In genomic region chr12:120903382-120903817, GRCh38 we compare ENCODE assay signal across 8 cellular contexts. TPM values are rescaled to one million over a fixed set of nuclear protein-coding genes. Genes with fewer than 3 reads are reported as not detected.
DNase-seq lines count a peak whose midpoint lies in the region; ATAC-seq, FAIRE-seq and TF ChIP-seq lines count a peak whose summit lies in the region.

No MANE protein-coding gene starts in this region.

- peak overlapping the region; percentile 97 for H3K4me3 Mint-ChIP-seq in activated B cell treated with CpG ODN at 0.5 μM for 24 hours

- FAIRE-seq in D721Med (lab: Jason Lieb, UNC) (no peak), bronchial epithelial cell (lab: Jason Lieb, UNC) (no peak)

- in situ Hi-C loops in IMR-90 (cut with MboI; ENCODE audit: low sequenced_read_pairs) = no loop called here

- H2BK5ac ChIP-seq in IMR-90 (ENCODE audit: low read depth, low read length, poor library complexity, severe bottlenecking) = peak overlapping the region; percentile 46

- intact Hi-C loops in IMR-90 (cut with micrococcal nuclease) = loop anchor here (10.0 kb wide), 1 partner anchor 109 kb away; no protein-coding TSS in a partner anchor
- intact Hi-C loops in activated B cell treated with CpG ODN at 0.5 μM for 24 hours (cut with micrococcal nuclease) = loop anchor here (2.0 to 5.0 kb wide), 4 partner anchors 47 to 321 kb away; partner anchors contain the start of genes MLEC and POP5

- peak overlapping the region; percentile 91 for H3K27ac Mint-ChIP-seq in activated B cell treated with CpG ODN at 0.5 μM for 24 hours

- no peak overlapping the region for H2BK20ac ChIP-seq in IMR-90 (ENCODE audit: low read depth, low read length)

- TF ChIP-seq CTCF in D721Med (IDR thresholded peaks at IDR 0.05; ENCODE audit: insufficient read depth, missing control alignments) (no peak), IMR-90 (conservative IDR thresholded peaks at IDR 0.05; ENCODE audit: low read depth, low read length) (no peak), activated B cell treated with CpG ODN at 0.5 μM for 24 hours (IDR thresholded peaks at IDR 0.05) (no peak), bronchial epithelial cell (IDR thresholded peaks at IDR 0.05; ENCODE audit: insufficient read depth, low read length, severe bottlenecking) (no peak)

- no peak overlapping the region; a peak in 1 of 4 replicates for H4K8ac ChIP-seq in IMR-90 (ENCODE audit: low read depth in 2 of 2, low read length in 2 of 2)

- H3K18ac ChIP-seq in IMR-90 (ENCODE audit: low read depth, low read length) = no peak overlapping the region

- H3K4ac ChIP-seq in IMR-90 (ENCODE audit: low read depth, low read length) = peak overlapping the region; percentile 48; the same call in 1 of the 2 replicates

- no TSS peak for BruUV-seq in IMR-90 (replicated peaks; lab: Mats Ljungman, UMichigan)

- CTCF ChIA-PET in IMR-90 (lab: Yijun Ruan, JAX) = interaction anchor here (0.6 to 0.7 kb wide), 2 partner anchors 68 to 1480 kb away, joined by 3 to 4 read pairs; no protein-coding TSS in a partner anchor
- CTCF ChIA-PET in activated B cell treated with CpG ODN at 0.5 μM for 24 hours (lab: Charles Lee) = interaction anchor here (1.0 to 1.5 kb wide), 3 partner anchors 52 to 256 kb away, joined by 3 to 6 read pairs (median 3); no protein-coding TSS in a partner anchor

- H4K5ac ChIP-seq in IMR-90 (ENCODE audit: low read depth, low read length) = no peak overlapping the region

- peak overlapping the region; percentile 87 for H3K4me2 ChIP-seq in IMR-90 (ENCODE audit: low read depth, low read length)

- peak overlapping the region; percentile 69 for H3K9ac ChIP-seq in IMR-90 (ENCODE audit: low read depth, low read length)

- H3K4me3 ChIP-seq in IMR-90 (ENCODE audit: insufficient read depth, low read depth, low read length) (peak overlapping the region; percentile 61), bronchial epithelial cell (ENCODE audit: low read depth, low read length) (peak overlapping the region; percentile 85)

- no peak overlapping the region for H2BK120ac ChIP-seq in IMR-90 (ENCODE audit: low read depth, low read length)

- TF ChIP-seq POLR2A in IMR-90 (IDR thresholded peaks at IDR 0.05; ENCODE audit: low read depth, low read length) = no peak

- H2BK15ac ChIP-seq in IMR-90 (ENCODE audit: low read depth, low read length) = no peak overlapping the region

- POLR2A ChIA-PET in IMR-90 (lab: Charles Lee; ENCODE audit: unreplicated experiment) = no interaction called here
- POLR2A ChIA-PET in activated B cell treated with CpG ODN at 0.5 μM for 24 hours (lab: Charles Lee) = interaction anchor here (0.5 to 1.9 kb wide), 10 partner anchors 10 to 612 kb away, joined by 3 to 11 read pairs (median 4); partner anchors contain the start of genes MLEC and RNU4-2

- H3K9me3 ChIP-seq in IMR-90 (ENCODE audit: control insufficient read depth, insufficient read depth, low read length) = no peaks in the 10 kb centered on the region

- H3K14ac ChIP-seq in IMR-90 (replicated peaks; ENCODE audit: low read depth, low read length) = peak overlapping the region; percentile 45; the same call in 1 of the 2 replicates

- no peaks in the 10 kb centered on the region for H3K27me3 ChIP-seq in IMR-90 (ENCODE audit: control insufficient read depth, insufficient read depth, low read length)
- H3K27me3 ChIP-seq in bronchial epithelial cell (ENCODE audit: control insufficient read depth, insufficient read depth, low read length) = no peaks in the 10 kb centered on the region

- H3K56ac ChIP-seq in IMR-90 (ENCODE audit: extremely low read depth, insufficient read depth, low read length) = no peak overlapping the region; the same call in 1 of the 2 replicates

- peak overlapping the region; percentile 100 for H2AFZ ChIP-seq in IMR-90 (replicated peaks; ENCODE audit: low read length, poor library complexity)

- H3K27me3 Mint-ChIP-seq in activated B cell treated with CpG ODN at 0.5 μM for 24 hours = no peaks in the 10 kb centered on the region

- peak overlapping the region; percentile 32; the same call in 1 of the 2 replicates for H3K27ac ChIP-seq in IMR-90 (ENCODE audit: insufficient read depth, low read length)

- peaks cover 5% of the 10 kb centered on the region for H3K9me1 ChIP-seq in IMR-90 (ENCODE audit: insufficient read depth, low read length)

- H3K79me1 ChIP-seq in IMR-90 (ENCODE audit: low read depth in 1 of 2, low read length in 2 of 2) = peaks cover 14 to 46% of the 10 kb centered on the region in 2 experiments

- H3K36me3 Mint-ChIP-seq in activated B cell treated with CpG ODN at 0.5 μM for 24 hours (ENCODE audit: low read depth) = peaks cover 25% of the 10 kb centered on the region

- ATAC-seq in GM21390 (IDR thresholded peaks at IDR 0.05; ENCODE audit: unreplicated experiment) (peak; percentile 38), IMR-90 (ENCODE audit: low read depth) (peak; percentile 33), activated B cell treated with CpG ODN at 0.5 μM for 24 hours (ENCODE audit: low read depth) (peak; percentile 36)

- peak overlapping the region; percentile 94 for H2AK9ac ChIP-seq in IMR-90 (replicated peaks; ENCODE audit: low read depth, low read length, poor library complexity)

- H3K36me3 ChIP-seq in IMR-90 (ENCODE audit: control insufficient read depth, insufficient read depth, low read length) (no peaks in the 10 kb centered on the region), bronchial epithelial cell (ENCODE audit: control insufficient read depth, insufficient read depth, low read length) (peaks cover 1% of the 10 kb centered on the region)

- H3K9me3 Mint-ChIP-seq in activated B cell treated with CpG ODN at 0.5 μM for 24 hours = no peaks in the 10 kb centered on the region

- peaks cover 31% of the 10 kb centered on the region for H4K20me1 ChIP-seq in IMR-90 (ENCODE audit: insufficient read depth, low read length)

- peak overlapping the region; percentile 24 for H2AK5ac ChIP-seq in IMR-90 (ENCODE audit: low read depth, low read length)

- dilution Hi-C loops in IMR-90 (cut with HindIII; ENCODE audit: low sequenced_read_pairs, unreplicated experiment) = no loop called here

- H3K4me1 Mint-ChIP-seq in activated B cell treated with CpG ODN at 0.5 μM for 24 hours = peaks cover 38% of the 10 kb centered on the region

- 0% methylated on average over 6 of the region's 32 CpGs; no CpG with 5 or more reads in 1 of the 2 experiments for WGBS in IMR-90 (ENCODE audit: extremely low coverage in 2 of 2, insufficient read length in 1 of 2), 2 experiments

- no peak overlapping the region for H4K91ac ChIP-seq in IMR-90 (ENCODE audit: insufficient read depth, low read depth, low read length)

- peak overlapping the region; percentile 93 for H3K23ac ChIP-seq in IMR-90 (ENCODE audit: low read depth, low read length)

- TF ChIP-seq RAD21 in IMR-90 (IDR thresholded peaks at IDR 0.05; ENCODE audit: low read length) = no peak

- peak; percentile 28 for DNase-seq in D721Med (ENCODE audit: insufficient read length, low spot score)
- peak; percentile 16 for DNase-seq in IMR-90
- peak; percentile 54 for DNase-seq in activated B cell treated with CpG ODN at 0.5 μM for 24 hours
- DNase-seq in bronchial epithelial cell (ENCODE audit: low read depth) = peak; percentile 63
- DNase-seq in kidney tubule cell (ENCODE audit: low spot score) = peak; percentile 78
- peak; percentile 34 to 39 for DNase-seq in stimulated activated CD4-positive, alpha-beta T cell treated with anti-CD3 and anti-CD28 coated beads, Interleukin-1b, Interleukin-23, amount 100 ng/mL, for 4 hours (ENCODE audit: low read depth in 2 of 2)
- no peak for DNase-seq in DMS114 treated with DMSO at 0.1 percent for 48 hours (lab: John Stamatoyannopoulos, UW; ENCODE audit: unreplicated experiment)

- peaks cover 2% of the 10 kb centered on the region; the same call in 1 of the 2 replicates for H3K4me1 ChIP-seq in IMR-90 (ENCODE audit: control insufficient read depth, insufficient read depth, low read length)

TF ChIP-seq in IMR-90, 13 proteins besides CTCF, POLR2A, EP300 and RAD21:
- TF ChIP-seq MAZ (IDR thresholded peaks at IDR 0.05; ENCODE audit: borderline replicate concordance, low read depth, low read length) = no peak
- no peak for TF ChIP-seq CEBPB (IDR thresholded peaks at IDR 0.05; ENCODE audit: low read depth, low read length)
- TF ChIP-seq BHLHE40 (IDR thresholded peaks at IDR 0.05; ENCODE audit: low read depth, low read length) = no peak
- no peak for TF ChIP-seq SMC3 (IDR thresholded peaks at IDR 0.05; ENCODE audit: low read depth, low read length)
- TF ChIP-seq FOS (IDR thresholded peaks at IDR 0.05; ENCODE audit: low read depth, low read length) = no peak
- no peak for TF ChIP-seq ELK1 (IDR thresholded peaks at IDR 0.05; ENCODE audit: borderline replicate concordance, low read depth, low read length)
- no peak for TF ChIP-seq CHD1 (IDR thresholded peaks at IDR 0.05; ENCODE audit: low read depth, low read length)
- TF ChIP-seq MAFK (IDR thresholded peaks at IDR 0.05; ENCODE audit: low read depth, low read length) = no peak
- TF ChIP-seq MXI1 (IDR thresholded peaks at IDR 0.05; ENCODE audit: borderline replicate concordance, low read depth, low read length) = no peak
- TF ChIP-seq RCOR1 (IDR thresholded peaks at IDR 0.05; ENCODE audit: insufficient replicate concordance, low read length) = no peak
- no peak for TF ChIP-seq RFX5 (IDR thresholded peaks at IDR 0.05; ENCODE audit: low read depth, low read length)
- no peak for TF ChIP-seq NFE2L2 (IDR thresholded peaks at IDR 0.05; ENCODE audit: low read depth, low read length)
- TF ChIP-seq USF2 (IDR thresholded peaks at IDR 0.05; ENCODE audit: low read depth, low read length) = no peak
TF ChIP-seq in IMR-90: peak in this region for 0.

RNA-seq across cellular contexts. Expression of gene SPPL3, which starts 0.8 kb away (rescaled TPM):
- total RNA-seq in IMR-90 (2012; rRNA removed) (1.6 and 3.6 TPM in 2 replicates), activated B cell treated with CpG ODN at 0.5 μM for 24 hours (39.9 and 40.3 TPM in 2 replicates), bronchial epithelial cell (4.2 and 8.7 TPM in 2 replicates)
- 14.4 and 18.0 TPM in 2 replicates for polyA plus RNA-seq in IMR-90 (2012; rRNA removed)
- 11.8 and 26.7 TPM in 2 replicates for polyA plus RNA-seq in IMR-90 (2012; cell fraction: cytosol; rRNA removed)
- polyA plus RNA-seq in IMR-90 (2012; cell fraction: nucleus; rRNA removed; ENCODE audit: low replicate concordance) = 13.3 and 14.2 TPM in 2 replicates
